In the genomic region with DNA sequence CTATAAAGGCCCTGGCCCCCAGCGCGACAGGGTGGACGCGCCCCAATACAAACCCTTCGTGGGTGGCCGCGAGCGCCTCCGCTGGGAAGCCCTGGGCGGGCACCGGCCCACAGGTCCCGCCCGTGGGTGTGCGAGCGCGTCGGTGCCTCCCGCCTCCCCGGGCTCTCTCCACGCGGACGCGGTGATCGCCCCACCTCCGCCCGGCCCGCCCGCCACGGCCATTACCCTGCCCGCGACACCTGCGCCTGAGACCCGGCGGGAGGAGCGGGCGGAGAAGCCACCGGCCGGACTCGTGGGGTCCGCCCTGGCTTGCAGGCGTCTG, we compare ENCODE assay signal across 8 cellular contexts.
DNase-seq lines count a peak whose midpoint lies in the region; ATAC-seq, FAIRE-seq and TF ChIP-seq lines count a peak whose summit lies in the region.
"Had no signal": no experiment of that assay in that cellular context is flagged by ENCODE, and none has a peak within 500 bp of the region (broad histone marks: within the 10 kb centered on the region; RNA-seq: fewer than 3 reads in every experiment).

No MANE protein-coding gene starts in this region.

- H3K4me2 ChIP-seq in IMR-90 (ENCODE audit: low read depth, low read length) (no peak overlapping the region), GM12878 (ENCODE audit: control insufficient read depth, insufficient read depth) (peak overlapping the region; percentile 11; the same call in 1 of the 2 replicates)

- in situ Hi-C loops in IMR-90 (cut with MboI; ENCODE audit: low sequenced_read_pairs) (no loop called here), GM12878 (cut with MboI) (no loop called here)

- RAD21 ChIA-PET in GM12878 (lab: Charles Lee; ENCODE audit: unreplicated experiment): interaction anchor here (0.6 kb wide), 1 partner anchor 52 kb away, joined by 4 read pairs; no protein-coding TSS in a partner anchor

- H2BK20ac ChIP-seq in IMR-90 (ENCODE audit: low read depth, low read length): no peak overlapping the region

- peaks cover 90% of the 10 kb centered on the region for H3K27me3 ChIP-seq in IMR-90 (ENCODE audit: control insufficient read depth, insufficient read depth, low read length)
- H3K27me3 ChIP-seq in GM12878 (replicated peaks in 1 of 2; ENCODE audit: control insufficient read depth in 2 of 2, insufficient read depth in 2 of 2, low read length in 1 of 2): peaks cover 13 to 34% of the 10 kb centered on the region in 2 experiments
- peaks cover 77 to 100% of the 10 kb centered on the region in 2 donors for H3K27me3 ChIP-seq in left lung
- peaks cover 54 to 100% (median 86%) of the 10 kb centered on the region in 3 donors for H3K27me3 ChIP-seq in stomach

- CTCF ChIA-PET in IMR-90 (lab: Yijun Ruan, JAX) (no interaction called here), GM12878 (lab: Yijun Ruan, JAX) (interaction anchor here (0.7 kb wide), 1 partner anchor 188 kb away, joined by 3 read pairs; no protein-coding TSS in a partner anchor)

- H3K56ac ChIP-seq in IMR-90 (ENCODE audit: extremely low read depth, insufficient read depth, low read length): no peak overlapping the region

- WGBS in IMR-90 (ENCODE audit: extremely low coverage in 2 of 2, insufficient read length in 1 of 2), 2 experiments: 3% methylated on average over 19 of the region's 41 CpGs; no CpG with 5 or more reads in 1 of the 2 experiments
- WGBS in GM12878 (ENCODE audit: insufficient coverage, insufficient replicate concordance, low lambda C conversion rate, missing lambda C conversion rate): 12% methylated on average over 34 of the region's 41 CpGs
- whole genome bisulfite sequencing in stomach, 5 donors: 2 to 26% (median 3%) methylated on average over 7 to 41 of the region's 41 CpGs; no CpG with 5 or more reads in 1 of the 5 donors

- TF ChIP-seq CTCF in IMR-90 (conservative IDR thresholded peaks at IDR 0.05; ENCODE audit: low read depth, low read length) (no peak), GM12878 (IDR thresholded peaks at IDR 0.05 in 2 of 3, conservative IDR thresholded peaks at IDR 0.05 in 1 of 3; ENCODE audit: control insufficient read depth in 2 of 3, extremely low read depth in 1 of 3, insufficient read depth in 1 of 3, low read depth in 3 of 3, low read length in 3 of 3) (no peak), left lung (IDR thresholded peaks at IDR 0.05) (no peak), stomach (IDR thresholded peaks at IDR 0.05) (no peak)

- H3K9me1 ChIP-seq in IMR-90 (ENCODE audit: insufficient read depth, low read length): no peaks in the 10 kb centered on the region

- H3K79me1 ChIP-seq in IMR-90 (ENCODE audit: low read depth in 1 of 2, low read length in 2 of 2): no peaks in the 10 kb centered on the region

- H3K9me3 ChIP-seq in IMR-90 (ENCODE audit: control insufficient read depth, insufficient read depth, low read length) (no peaks in the 10 kb centered on the region; the same call in 1 of the 2 replicates), GM12878 (replicated peaks; ENCODE audit: control insufficient read depth, insufficient read depth, low read length) (no peaks in the 10 kb centered on the region), left lung (no peaks in the 10 kb centered on the region), stomach (no peaks in the 10 kb centered on the region)

- H3K4me1 ChIP-seq in IMR-90 (ENCODE audit: control insufficient read depth, insufficient read depth, low read length) (peaks cover 4% of the 10 kb centered on the region; the same call in 1 of the 2 replicates), GM12878 (ENCODE audit: control insufficient read depth, insufficient read depth, low read length) (peaks cover 8% of the 10 kb centered on the region), left lung (peaks cover 21 to 36% of the 10 kb centered on the region in 2 donors), stomach (peaks cover 34 to 44% (median 41%) of the 10 kb centered on the region in 4 donors)

- H4K5ac ChIP-seq in IMR-90 (ENCODE audit: low read depth, low read length): no peak overlapping the region

- no peak overlapping the region for H3K4me3 ChIP-seq in IMR-90 (ENCODE audit: insufficient read depth, low read depth, low read length)
- no peak overlapping the region for H3K4me3 ChIP-seq in GM12878
- H3K4me3 ChIP-seq in left lung: peak overlapping the region; percentile 2 to 19
- peak overlapping the region; percentile 41 to 54 (median 44) for H3K4me3 ChIP-seq in stomach

- H3K79me2 ChIP-seq in GM12878 (ENCODE audit: control insufficient read depth, insufficient read depth, low read length): no peaks in the 10 kb centered on the region

- no peak overlapping the region for H2BK120ac ChIP-seq in IMR-90 (ENCODE audit: low read depth, low read length)

- no peak for TF ChIP-seq POLR2A in IMR-90 (IDR thresholded peaks at IDR 0.05; ENCODE audit: low read depth, low read length)
- TF ChIP-seq POLR2A in GM12878 (IDR thresholded peaks at IDR 0.05; ENCODE audit: low read depth, low read length): no peak
- TF ChIP-seq POLR2A in stomach (IDR thresholded peaks at IDR 0.05): no peak

- H3K27ac ChIP-seq in IMR-90 (ENCODE audit: insufficient read depth, low read length) (no peak overlapping the region), GM12878 (ENCODE audit: control insufficient read depth, insufficient read depth) (no peak overlapping the region), left lung (no peak overlapping the region), stomach (no peak overlapping the region)

- no peak overlapping the region for H4K8ac ChIP-seq in IMR-90 (ENCODE audit: low read depth in 2 of 2, low read length in 2 of 2)

- no peak overlapping the region for H2BK5ac ChIP-seq in IMR-90 (ENCODE audit: low read depth, low read length, poor library complexity, severe bottlenecking)

- no peak overlapping the region for H2BK15ac ChIP-seq in IMR-90 (ENCODE audit: low read depth, low read length)

- H2AFZ ChIP-seq in IMR-90 (replicated peaks; ENCODE audit: low read length, poor library complexity) (peak overlapping the region; percentile 35), GM12878 (ENCODE audit: control insufficient read depth, low read depth, low read length) (no peak overlapping the region)

- no peak overlapping the region for H3K23ac ChIP-seq in IMR-90 (ENCODE audit: low read depth, low read length)

- TF ChIP-seq EP300 in GM12878 (IDR thresholded peaks at IDR 0.05; ENCODE audit: borderline replicate concordance in 1 of 2, control insufficient read depth in 1 of 2, low read depth in 2 of 2, low read length in 2 of 2) (no peak), stomach (IDR thresholded peaks at IDR 0.05) (no peak)

- SMC1A ChIA-PET in GM12878 (lab: Charles Lee; ENCODE audit: uncharacterized antibody, unreplicated experiment): no interaction called here

- H3K14ac ChIP-seq in IMR-90 (replicated peaks; ENCODE audit: low read depth, low read length): no peak overlapping the region

- no peak for DNase-seq in IMR-90
- no peak for DNase-seq in GM12878 (ENCODE audit: low read depth, low spot score)
- peak in 1 of 2 donors; percentile 72 for DNase-seq in left lung
- DNase-seq in stomach: no peak
- no peak for DNase-seq in foreskin melanocyte
- DNase-seq in HCEC 1CT: no peak
- DNase-seq: hippocampal formation had no signal

- no peaks in the 10 kb centered on the region for H4K20me1 ChIP-seq in IMR-90 (ENCODE audit: insufficient read depth, low read length)
- H4K20me1 ChIP-seq in GM12878 (ENCODE audit: control insufficient read depth, insufficient read depth): no peaks in the 10 kb centered on the region; the same call in 1 of the 2 replicates

- no peak for FAIRE-seq in GM12878 (lab: Jason Lieb, UNC)

- no peak overlapping the region for H3K18ac ChIP-seq in IMR-90 (ENCODE audit: low read depth, low read length)

- no peaks in the 10 kb centered on the region for H3K36me3 ChIP-seq in IMR-90 (ENCODE audit: control insufficient read depth, insufficient read depth, low read length)
- H3K36me3 ChIP-seq in GM12878 (ENCODE audit: control insufficient read depth in 2 of 2, insufficient read depth in 2 of 2, low read length in 1 of 2): no peaks in the 10 kb centered on the region
- H3K36me3 ChIP-seq in left lung: no peaks in the 10 kb centered on the region
- H3K36me3 ChIP-seq in stomach: no peaks in the 10 kb centered on the region

- H2AK5ac ChIP-seq in IMR-90 (ENCODE audit: low read depth, low read length): no peak overlapping the region

- BruUV-seq in IMR-90 (replicated peaks; lab: Mats Ljungman, UMichigan): no TSS peak
- no TSS peak for BruUV-seq in GM12878 (replicated peaks; lab: Mats Ljungman, UMichigan)

- dilution Hi-C loops in IMR-90 (cut with HindIII; ENCODE audit: low sequenced_read_pairs, unreplicated experiment): no loop called here

- POLR2A ChIA-PET in IMR-90 (lab: Charles Lee; ENCODE audit: unreplicated experiment) (no interaction called here), GM12878 (lab: Charles Lee) (no interaction called here)

- H4K91ac ChIP-seq in IMR-90 (ENCODE audit: insufficient read depth, low read depth, low read length): no peak overlapping the region

- H3K9ac ChIP-seq in IMR-90 (ENCODE audit: low read depth, low read length) (no peak overlapping the region), GM12878 (ENCODE audit: control insufficient read depth, insufficient read depth, low read length) (no peak overlapping the region)

- no peak for TF ChIP-seq RAD21 in IMR-90 (IDR thresholded peaks at IDR 0.05; ENCODE audit: low read length)
- TF ChIP-seq RAD21 in GM12878 (IDR thresholded peaks at IDR 0.05; ENCODE audit: insufficient read depth, low read depth, low read length): no peak

- H3K4ac ChIP-seq in IMR-90 (ENCODE audit: low read depth, low read length): no peak overlapping the region

- intact Hi-C loops in IMR-90 (cut with micrococcal nuclease): no loop called here
- intact Hi-C loops in GM12878 (cut with micrococcal nuclease; ENCODE audit: unreplicated experiment): no loop called here
- intact Hi-C loops in left lung (cut with DNase I): no loop called here
- intact Hi-C loops in stomach (cut with DNase I; ENCODE audit: low total_unique reads): no loop called here

- ATAC-seq in IMR-90 (ENCODE audit: low read depth) (no peak), GM12878 (no peak; the same call in 2 of the 3 replicates), left lung (peak; percentile 16), HG03439 (IDR thresholded peaks at IDR 0.05; ENCODE audit: unreplicated experiment) (no peak)

- H2AK9ac ChIP-seq in IMR-90 (replicated peaks; ENCODE audit: low read depth, low read length, poor library complexity): no peak overlapping the region

TF ChIP-seq in IMR-90, 13 proteins besides CTCF, POLR2A, EP300 and RAD21 (continues in another document):
- no peak for TF ChIP-seq MXI1 (IDR thresholded peaks at IDR 0.05; ENCODE audit: borderline replicate concordance, low read depth, low read length)
- TF ChIP-seq BHLHE40 (IDR thresholded peaks at IDR 0.05; ENCODE audit: low read depth, low read length): no peak
- TF ChIP-seq SMC3 (IDR thresholded peaks at IDR 0.05; ENCODE audit: low read depth, low read length): no peak
- no peak for TF ChIP-seq FOS (IDR thresholded peaks at IDR 0.05; ENCODE audit: low read depth, low read length)

TF ChIP-seq in GM12878, 131 proteins besides CTCF, POLR2A, EP300 and RAD21 (continues in another document):
- TF ChIP-seq FOXK2 (IDR thresholded peaks at IDR 0.05) (no peak), BMI1 (IDR thresholded peaks at IDR 0.05; ENCODE audit: borderline replicate concordance) (no peak), SPI1 (IDR thresholded peaks at IDR 0.05; ENCODE audit: borderline replicate concordance, insufficient read depth, low read depth, low read length) (no peak), RUNX3 (IDR thresholded peaks at IDR 0.05; ENCODE audit: low read length) (no peak), FOS (IDR thresholded peaks at IDR 0.05; ENCODE audit: borderline replicate concordance, extremely low read depth, insufficient read length) (no peak)

Comparison
In these comparisons a context has a peak if more than half of its experiments do, and no peak if none do; other contexts are left out.
1. H3K4me3 ChIP-seq: peak in left lung (2 of 2) and stomach (4 of 4); none in IMR-90 (single experiment) and GM12878 (single experiment).